In genomic region chr1:19596719-19597462, GRCh38 we compare ENCODE assay signal across 8 cellular contexts. TPM values are rescaled to one million over a fixed set of nuclear protein-coding genes. Genes with fewer than 3 reads are reported as not detected.
DNase-seq lines count a peak whose midpoint lies in the region; ATAC-seq and TF ChIP-seq lines count a peak whose summit lies in the region.

No MANE protein-coding gene starts in this region.

- no peaks in the 10 kb centered on the region for H3K9me3 Mint-ChIP-seq in progenitor cell of endocrine pancreas (ENCODE audit: low read depth)

- DNase-seq in NCI-H1694 treated with DMSO at 0.1 percent for 48 hours (lab: John Stamatoyannopoulos, UW) (peak; percentile 92), T-helper 17 cell (peak; percentile 93 to 97 (median 95)), left ventricle myocardium superior (peak; percentile 96), progenitor cell of endocrine pancreas (ENCODE audit: low spot score, unreplicated experiment) (peak; percentile 91), ureter (ENCODE audit: low spot score) (peak; percentile 99)

- H3K9me3 ChIP-seq in T-helper 17 cell (ENCODE audit: control insufficient read depth, low read length, poor library complexity, severe bottlenecking) = no peaks in the 10 kb centered on the region

- H3K4me1 Mint-ChIP-seq in T-helper 17 cell = peaks cover 43% of the 10 kb centered on the region
- peaks cover 27% of the 10 kb centered on the region for H3K4me1 Mint-ChIP-seq in progenitor cell of endocrine pancreas (ENCODE audit: low read depth)

- H3K27ac Mint-ChIP-seq in T-helper 17 cell = peak overlapping the region; percentile 99
- peak overlapping the region; percentile 98 for H3K27ac Mint-ChIP-seq in progenitor cell of endocrine pancreas

- H3K27ac ChIP-seq in angular gyrus (ENCODE audit: low read depth, low read length) = peak overlapping the region; percentile 93

- peak overlapping the region; percentile 96 for H3K4me3 Mint-ChIP-seq in T-helper 17 cell
- H3K4me3 Mint-ChIP-seq in progenitor cell of endocrine pancreas (ENCODE audit: low read depth) = peak overlapping the region; percentile 99

- peaks cover 7% of the 10 kb centered on the region for H3K36me3 Mint-ChIP-seq in T-helper 17 cell (ENCODE audit: low read depth)
- H3K36me3 Mint-ChIP-seq in progenitor cell of endocrine pancreas (ENCODE audit: insufficient read depth) = peaks cover 8% of the 10 kb centered on the region

- ATAC-seq in GM18499 (IDR thresholded peaks at IDR 0.05; ENCODE audit: insufficient read depth, unreplicated experiment) = peak; percentile 85
- ATAC-seq in HG02938 (IDR thresholded peaks at IDR 0.05; ENCODE audit: unreplicated experiment) = peak; percentile 87
- peak; percentile 84 for ATAC-seq in T-helper 17 cell
- ATAC-seq in left ventricle myocardium superior = peak; percentile 92

- no peaks in the 10 kb centered on the region for H3K27me3 Mint-ChIP-seq in T-helper 17 cell
- H3K27me3 Mint-ChIP-seq in progenitor cell of endocrine pancreas = no peaks in the 10 kb centered on the region

- TF ChIP-seq CTCF in progenitor cell of endocrine pancreas (IDR thresholded peaks at IDR 0.05; ENCODE audit: unreplicated experiment) = no peak

- intact Hi-C loops in left ventricle myocardium superior (cut with micrococcal nuclease) = no loop called here

RNA-seq across cellular contexts. Expression of gene NBL1, which starts 47.2 kb away (rescaled TPM):
- total RNA-seq in T-helper 17 cell (10 to 100 TPM; 32.0 to 32.3 TPM), left ventricle myocardium superior (49.1 TPM), progenitor cell of endocrine pancreas (10.5 and 12.0 TPM in 2 replicates), ureter (226 TPM)

Comparison
In these comparisons a context has a peak if more than half of its experiments do, and no peak if none do; other contexts are left out.
1. Peak in every context shown above with its lines: DNase-seq, ATAC-seq and H3K27ac ChIP-seq.